In genomic region chr22:33470456-33470855, GRCh38 we compare ENCODE assay signal across 1 cellular context.
TF ChIP-seq lines count a peak whose summit lies in the region.

No MANE protein-coding gene starts in this region.

TF ChIP-seq in GM23338, 12 proteins besides CTCF, POLR2A, EP300 and RAD21 (continued from another document):
- TF ChIP-seq ZNF462 (CRISPR knock-in tag; IDR thresholded peaks at IDR 0.05): no peak
- TF ChIP-seq REST (IDR thresholded peaks at IDR 0.05; ENCODE audit: unreplicated experiment): no peak
TF ChIP-seq in GM23338: peak in this region for 0.
